In the genomic region with DNA sequence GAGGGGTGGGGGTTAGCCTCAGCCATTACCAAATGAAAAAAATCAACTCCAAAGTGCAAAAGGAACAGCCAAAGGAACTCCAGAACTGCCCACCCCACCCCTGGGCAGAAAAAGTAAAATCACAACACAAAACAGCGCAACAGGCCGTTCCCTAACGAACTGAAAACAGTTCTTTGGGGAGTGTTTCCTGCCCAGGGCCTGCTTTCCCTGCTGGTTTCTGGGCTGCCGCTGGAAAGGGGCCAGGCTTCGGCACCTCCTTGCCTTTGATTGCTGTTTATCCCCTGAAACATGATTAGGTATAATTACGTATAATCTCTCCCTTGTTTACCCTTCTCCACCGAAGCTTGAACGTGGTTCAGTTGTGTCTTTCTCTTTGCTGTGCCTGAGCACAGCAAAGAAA, we compare ENCODE assay signal across 11 cellular contexts. TPM values are rescaled to one million over a fixed set of nuclear protein-coding genes. Genes with fewer than 3 reads are reported as not detected.
A peak's percentile ranks its signal among the peaks of the same experiment; 100 is the strongest.
DNase-seq lines count a peak whose midpoint lies in the region; ATAC-seq and TF ChIP-seq lines count a peak whose summit lies in the region.
"Had no signal": no experiment of that assay in that cellular context is flagged by ENCODE, and none has a peak within 500 bp of the region (broad histone marks: within the 10 kb centered on the region; RNA-seq: fewer than 3 reads in every experiment).

No MANE protein-coding gene starts in this region.

- H3K27ac ChIP-seq in layer of hippocampus (ENCODE audit: low read depth, low read length) (peak overlapping the region; percentile 8), thyroid gland (peak overlapping the region; percentile 10 to 41 (median 21))
- no peak overlapping the region for H3K27ac ChIP-seq in effector memory CD4-positive, alpha-beta T cell (ENCODE audit: insufficient read depth, low read length, poor library complexity, severe bottlenecking)
- H3K27ac ChIP-seq: A549, right lobe of liver had no signal

- TF ChIP-seq CTCF in WI38 (IDR thresholded peaks at IDR 0.05; ENCODE audit: low read depth, low read length) (no peak), thyroid gland (IDR thresholded peaks at IDR 0.05) (no peak)

- ATAC-seq in GM19023 (IDR thresholded peaks at IDR 0.05; ENCODE audit: unreplicated experiment), result no peak
- ATAC-seq: A549, right lobe of liver had no signal

- H3K27me3 ChIP-seq in layer of hippocampus (ENCODE audit: control insufficient read depth, insufficient read depth, low read length) (no peaks in the 10 kb centered on the region), thyroid gland (no peaks in the 10 kb centered on the region)
- H3K27me3 ChIP-seq in effector memory CD4-positive, alpha-beta T cell (replicated peaks; ENCODE audit: control insufficient read depth, insufficient read depth, low read length, poor library complexity, severe bottlenecking), result no peaks in the 10 kb centered on the region
- H3K27me3 ChIP-seq: right lobe of liver had no signal

- H3K4me3 ChIP-seq in WI38 (ENCODE audit: low read depth, low read length) (peak overlapping the region; percentile 21; the same call in 1 of the 2 replicates), thyroid gland (replicated peaks in 1 of 3) (no peak overlapping the region)
- no peak overlapping the region for H3K4me3 ChIP-seq in effector memory CD4-positive, alpha-beta T cell (ENCODE audit: insufficient read depth, low read depth, low read length, poor library complexity, severe bottlenecking)
- H3K4me3 ChIP-seq: A549, right lobe of liver had no signal

- H3K36me3 ChIP-seq in thyroid gland, result no peaks in the 10 kb centered on the region
- no peaks in the 10 kb centered on the region for H3K36me3 ChIP-seq in effector memory CD4-positive, alpha-beta T cell (ENCODE audit: control insufficient read depth, insufficient read depth, low read length)
- H3K36me3 ChIP-seq: right lobe of liver had no signal

- DNase-seq in NCI-H2196 (lab: John Stamatoyannopoulos, UW; ENCODE audit: unreplicated experiment) (peak; percentile 6), NCI-H2196 treated with DMSO at 0.1 percent for 48 hours (lab: John Stamatoyannopoulos, UW; ENCODE audit: unreplicated experiment) (no peak), thyroid gland (peak; percentile 26 to 53), NAMALWA (ENCODE audit: low spot score) (no peak)
- no peak for DNase-seq in effector memory CD4-positive, alpha-beta T cell
- DNase-seq: right lobe of liver, SIG-M5 had no signal

- intact Hi-C loops in thyroid gland (cut with DNase I), result no loop called here

- H3K9me3 ChIP-seq in thyroid gland, result no peaks in the 10 kb centered on the region
- no peaks in the 10 kb centered on the region for H3K9me3 ChIP-seq in effector memory CD4-positive, alpha-beta T cell (ENCODE audit: control insufficient read depth, low read length)
- H3K9me3 ChIP-seq: A549, right lobe of liver had no signal

- 27 to 39% methylated on average over 8 of the region's 8 CpGs for WGBS in thyroid gland, 2 donors

- H3K4me1 ChIP-seq in thyroid gland, result peaks cover 7 to 8% of the 10 kb centered on the region in 2 donors
- no peaks in the 10 kb centered on the region for H3K4me1 ChIP-seq in effector memory CD4-positive, alpha-beta T cell (ENCODE audit: control insufficient read depth, insufficient read depth, low read length, poor library complexity, severe bottlenecking)
- H3K4me1 ChIP-seq: A549, right lobe of liver had no signal

- no peak for TF ChIP-seq POLR2A in thyroid gland (IDR thresholded peaks at IDR 0.05)

RNA-seq across cellular contexts. Expression of gene NEO1, which starts 57.5 kb away (rescaled TPM):
- total RNA-seq in thyroid gland, result 10 to 100 TPM; 27.1 to 39.6 (median 28.8) TPM

Comparison
In these comparisons a context has a peak if more than half of its experiments do, and no peak if none do; other contexts are left out.
1. DNase-seq: peak in NCI-H2196 (single experiment) and thyroid gland (2 of 2); none in NCI-H2196 treated with DMSO at 0.1 percent for 48 hours (single experiment), effector memory CD4-positive, alpha-beta T cell (0 of 3) and NAMALWA (single experiment).